In genomic region chr9:100437860-100438805, GRCh38 we compare ENCODE assay signal across 8 cellular contexts.
DNase-seq lines count a peak whose midpoint lies in the region; ATAC-seq and TF ChIP-seq lines count a peak whose summit lies in the region.

No MANE protein-coding gene starts in this region.

- H3K27me3 Mint-ChIP-seq in central memory CD8-positive, alpha-beta T cell = no peaks in the 10 kb centered on the region

- DNase-seq in GM04503 (ENCODE audit: low read depth) = peak; percentile 21
- peak; percentile 57 for DNase-seq in NCI-H2171 treated with DMSO at 0.1 percent for 48 hours (lab: John Stamatoyannopoulos, UW)
- DNase-seq in central memory CD8-positive, alpha-beta T cell (ENCODE audit: low spot score in 2 of 2) = peak; percentile 44 to 48
- DNase-seq in left kidney (ENCODE audit: low read depth, low spot score) = peak; percentile 87
- peak; percentile 74 for DNase-seq in stimulated activated CD4-positive, alpha-beta T cell treated with anti-CD3 and anti-CD28 coated beads, Interleukin-4, amount 100 ng/mL, for 24 hours

- no peak overlapping the region for H3K27ac Mint-ChIP-seq in central memory CD8-positive, alpha-beta T cell (ENCODE audit: low read depth)

- ATAC-seq in HG02678 (IDR thresholded peaks at IDR 0.05; ENCODE audit: unreplicated experiment) (peak; percentile 77), HG03045 (IDR thresholded peaks at IDR 0.05; ENCODE audit: unreplicated experiment) (no peak)
- peak; percentile 43 for ATAC-seq in central memory CD8-positive, alpha-beta T cell (replicated peaks; ENCODE audit: extremely low read depth, poor library complexity, severe bottlenecking)

- peaks cover 16% of the 10 kb centered on the region for H3K36me3 Mint-ChIP-seq in central memory CD8-positive, alpha-beta T cell (ENCODE audit: insufficient read depth)

- no peak overlapping the region for H3K4me3 ChIP-seq in WI38 (ENCODE audit: low read depth, low read length)

- peak; percentile 79 for TF ChIP-seq CTCF in WI38 (IDR thresholded peaks at IDR 0.05; ENCODE audit: low read depth, low read length)

- H3K4me3 Mint-ChIP-seq in central memory CD8-positive, alpha-beta T cell = no peak overlapping the region

- H3K9me3 Mint-ChIP-seq in central memory CD8-positive, alpha-beta T cell = no peaks in the 10 kb centered on the region

- peaks cover 16% of the 10 kb centered on the region for H3K4me1 Mint-ChIP-seq in central memory CD8-positive, alpha-beta T cell

Comparison
In these comparisons a context has a peak if more than half of its experiments do, and no peak if none do; other contexts are left out.
1. DNase-seq: peak in every context shown above with its lines; median percentile 87 in left kidney; 74 in stimulated activated CD4-positive, alpha-beta T cell treated with anti-CD3 and anti-CD28 coated beads, Interleukin-4, amount 100 ng/mL, for 24 hours; 57 in NCI-H2171 treated with DMSO at 0.1 percent for 48 hours; 46 in central memory CD8-positive, alpha-beta T cell; 21 in GM04503.